ENCODE assay signal across 11 cellular contexts in genomic region chr12:49946086-49946485, GRCh38. TPM values are rescaled to one million over a fixed set of nuclear protein-coding genes. Genes with fewer than 3 reads are reported as not detected.
A peak's percentile ranks its signal among the peaks of the same experiment; 100 is the strongest.
DNase-seq lines count a peak whose midpoint lies in the region; ATAC-seq, FAIRE-seq and TF ChIP-seq lines count a peak whose summit lies in the region.
"Had no signal": no experiment of that assay in that cellular context is flagged by ENCODE, and none has a peak within 500 bp of the region (broad histone marks: within the 10 kb centered on the region; RNA-seq: fewer than 3 reads in every experiment).

No MANE protein-coding gene starts in this region.

- peak overlapping the region; percentile 61 for H2AFZ ChIP-seq in ACC112 (ENCODE audit: low read length, unreplicated experiment)

- DNase-seq in G401 (ENCODE audit: low spot score) (peak; percentile 3), mesendoderm (no peak), H54 (ENCODE audit: insufficient read length, low spot score) (no peak), SIG-M5 treated with dmso at 0.1 percent for 504 hours (lab: John Stamatoyannopoulos, UW; ENCODE audit: unreplicated experiment) (no peak), T-helper 9 cell (no peak), kidney (no peak)

- peak overlapping the region; percentile 22 for H3K56ac ChIP-seq in mesendoderm (ENCODE audit: low read length)

- H3K9me3 Mint-ChIP-seq in activated T-helper 17 cell treated with anti-CD3 and anti-CD28 coated beads, Interleukin-2, amount 50 U/mL, for 72 hours: no peaks in the 10 kb centered on the region
- H3K9me3 Mint-ChIP-seq: CD8-positive, alpha-beta memory T cell had no signal

- no peak for TF ChIP-seq POLR2A in H54 (IDR thresholded peaks at IDR 0.05; ENCODE audit: low read depth, low read length)

- H3K4me1 Mint-ChIP-seq in activated T-helper 17 cell treated with anti-CD3 and anti-CD28 coated beads, Interleukin-2, amount 50 U/mL, for 72 hours: peaks cover 26% of the 10 kb centered on the region

- H2AK5ac ChIP-seq in mesendoderm (ENCODE audit: low read length): no peak overlapping the region

- no peaks in the 10 kb centered on the region for H3K79me1 ChIP-seq in mesendoderm (ENCODE audit: low read length)

- H3K27ac ChIP-seq in ACC112 (ENCODE audit: low read depth, low read length): no peak overlapping the region
- H3K27ac ChIP-seq in mesendoderm (ENCODE audit: low read depth, low read length): no peak overlapping the region
- peak overlapping the region in 1 of 2 donors; percentile 51 for H3K27ac ChIP-seq in kidney (ENCODE audit: low read depth in 2 of 2, low read length in 2 of 2)

- no peak overlapping the region for H2BK15ac ChIP-seq in mesendoderm (replicated peaks; ENCODE audit: low read depth)

- peak overlapping the region; percentile 86 for H3K27ac Mint-ChIP-seq in activated T-helper 17 cell treated with anti-CD3 and anti-CD28 coated beads, Interleukin-2, amount 50 U/mL, for 72 hours

- H2BK120ac ChIP-seq in mesendoderm (ENCODE audit: low read depth, low read length): no peak overlapping the region

- H3K9me3 ChIP-seq in kidney (ENCODE audit: control insufficient read depth in 1 of 2, low read length in 2 of 2): no peaks in the 10 kb centered on the region

- H3K27me3 ChIP-seq in ACC112 (ENCODE audit: insufficient read depth, low read length): no peaks in the 10 kb centered on the region
- H3K27me3 ChIP-seq in mesendoderm (ENCODE audit: insufficient read depth, low read length, poor library complexity): no peaks in the 10 kb centered on the region

- H3K23ac ChIP-seq in mesendoderm (ENCODE audit: low read length): no peak overlapping the region

- no peak overlapping the region for H3K4me2 ChIP-seq in mesendoderm (ENCODE audit: low read length)

- H3K4me3 ChIP-seq in ACC112 (ENCODE audit: low read depth, low read length) (no peak overlapping the region), mesendoderm (ENCODE audit: low read length) (no peak overlapping the region), kidney (ENCODE audit: low read length in 2 of 2) (peak overlapping the region in 1 of 2 donors; percentile 24)

- H3K27me3 Mint-ChIP-seq in activated T-helper 17 cell treated with anti-CD3 and anti-CD28 coated beads, Interleukin-2, amount 50 U/mL, for 72 hours: no peaks in the 10 kb centered on the region

- peak overlapping the region; percentile 83 for H3K4me3 Mint-ChIP-seq in activated T-helper 17 cell treated with anti-CD3 and anti-CD28 coated beads, Interleukin-2, amount 50 U/mL, for 72 hours

- no peak for TF ChIP-seq CTCF in kidney (IDR thresholded peaks at IDR 0.05; ENCODE audit: borderline replicate concordance, extremely low read depth, insufficient read depth)

- H3K36me3 ChIP-seq in ACC112 (ENCODE audit: insufficient read depth, low read length) (no peaks in the 10 kb centered on the region), mesendoderm (ENCODE audit: control insufficient read depth, insufficient read depth, low read length) (no peaks in the 10 kb centered on the region), kidney (ENCODE audit: control insufficient read depth in 1 of 2, insufficient read depth in 2 of 2, low read length in 2 of 2) (no peaks in the 10 kb centered on the region)

- H3K4me1 ChIP-seq in ACC112 (ENCODE audit: control insufficient read depth, insufficient read depth, low read length, unreplicated experiment): peaks cover 10% of the 10 kb centered on the region
- H3K4me1 ChIP-seq in mesendoderm (ENCODE audit: control insufficient read depth, low read depth, low read length): no peaks in the 10 kb centered on the region
- peaks cover 0 to 6% of the 10 kb centered on the region in 2 donors for H3K4me1 ChIP-seq in kidney (ENCODE audit: control insufficient read depth in 1 of 2, insufficient read depth in 1 of 2, low read depth in 1 of 2, low read length in 2 of 2)

- intact Hi-C loops in kidney (cut with DNase I): no loop called here

- ATAC-seq in activated T-helper 17 cell treated with anti-CD3 and anti-CD28 coated beads, Interleukin-2, amount 50 U/mL, for 72 hours (replicated peaks): no peak

- WGBS in mesendoderm (ENCODE audit: extremely low coverage, insufficient coverage, low lambda C conversion rate): no CpG with 5 or more reads among the region's 9 CpGs

- in situ Hi-C loops in G401 (cut with HindIII; ENCODE audit: low sequenced_read_pairs): no loop called here

- H2BK5ac ChIP-seq in mesendoderm (ENCODE audit: low read length): no peak overlapping the region

- FAIRE-seq in H54 (lab: Jason Lieb, UNC) (no peak), kidney (lab: Jason Lieb, UNC) (no peak)

- H4K5ac ChIP-seq in mesendoderm (ENCODE audit: low read length): no peak overlapping the region

- H4K8ac ChIP-seq in mesendoderm (ENCODE audit: low read depth, low read length): no peak overlapping the region

- no peaks in the 10 kb centered on the region for H3K36me3 Mint-ChIP-seq in activated T-helper 17 cell treated with anti-CD3 and anti-CD28 coated beads, Interleukin-2, amount 50 U/mL, for 72 hours (ENCODE audit: low read depth)
- H3K36me3 Mint-ChIP-seq: CD8-positive, alpha-beta memory T cell had no signal

- no peak overlapping the region for H3K4ac ChIP-seq in mesendoderm (ENCODE audit: low read depth, low read length)

- no peaks in the 10 kb centered on the region for H3K79me2 ChIP-seq in ACC112 (ENCODE audit: control insufficient read depth, insufficient read depth, low read length, unreplicated experiment)
- H3K79me2 ChIP-seq in mesendoderm (ENCODE audit: control insufficient read depth, insufficient read depth, low read length): no peaks in the 10 kb centered on the region

- H3K18ac ChIP-seq in mesendoderm (ENCODE audit: low read length): no peak overlapping the region

- H3K9ac ChIP-seq in mesendoderm (ENCODE audit: low read length) (peak overlapping the region; percentile 15), kidney (ENCODE audit: low read length in 2 of 2) (peak overlapping the region in 1 of 2 donors; percentile 49)

RNA-seq across cellular contexts. Expression of gene AQP2, which starts 4.5 kb away (rescaled TPM):
- total RNA-seq in G401 (2014; rRNA removed; shearing (Covaris generic)): not detected in 2 replicates
- total RNA-seq in activated T-helper 17 cell treated with anti-CD3 and anti-CD28 coated beads, Interleukin-2, amount 50 U/mL, for 72 hours: not detected
- polyA plus RNA-seq in mesendoderm (2013, experiment 1 of 2): not detected
- not detected for polyA plus RNA-seq in mesendoderm (2013, experiment 2 of 2)
- 122 TPM for total RNA-seq in kidney
- polyA plus RNA-seq in kidney (ENCODE audit: insufficient read depth, low read depth, low replicate concordance): 666 TPM
- total RNA-seq: CD8-positive, alpha-beta memory T cell; mononuclear cell; skeletal muscle tissue had no signal
- polyA plus RNA-seq: CD8-positive, alpha-beta memory T cell had no signal

RNA-seq across cellular contexts. Expression of gene AQP5, which starts 15.6 kb away (rescaled TPM):
- not detected in 2 replicates for total RNA-seq in G401 (2014; rRNA removed; shearing (Covaris generic))
- total RNA-seq in activated T-helper 17 cell treated with anti-CD3 and anti-CD28 coated beads, Interleukin-2, amount 50 U/mL, for 72 hours: not detected
- 0.17 TPM for polyA plus RNA-seq in mesendoderm (2013, experiment 1 of 2)
- polyA plus RNA-seq in mesendoderm (2013, experiment 2 of 2): 0.11 TPM
- total RNA-seq in kidney: 0.91 TPM
- polyA plus RNA-seq in kidney (ENCODE audit: insufficient read depth, low read depth, low replicate concordance): 0.99 TPM
- total RNA-seq: CD8-positive, alpha-beta memory T cell; mononuclear cell had no signal
- polyA plus RNA-seq: CD8-positive, alpha-beta memory T cell had no signal

RNA-seq across cellular contexts. Expression of gene AQP6, which starts 26.7 kb away (rescaled TPM):
- 0.37 and 1.6 TPM in 2 replicates for total RNA-seq in G401 (2014; rRNA removed; shearing (Covaris generic))
- not detected for total RNA-seq in activated T-helper 17 cell treated with anti-CD3 and anti-CD28 coated beads, Interleukin-2, amount 50 U/mL, for 72 hours
- not detected for polyA plus RNA-seq in mesendoderm (2013, experiment 1 of 2)
- polyA plus RNA-seq in mesendoderm (2013, experiment 2 of 2): not detected
- total RNA-seq in kidney: 12.0 TPM
- 74.1 TPM for polyA plus RNA-seq in kidney (ENCODE audit: insufficient read depth, low read depth, low replicate concordance)
- total RNA-seq: CD8-positive, alpha-beta memory T cell; mononuclear cell had no signal
- polyA plus RNA-seq: CD8-positive, alpha-beta memory T cell had no signal

RNA-seq across cellular contexts. Expression of gene FAIM2, which starts 42.4 kb away (rescaled TPM):
- not detected in 2 replicates for total RNA-seq in G401 (2014; rRNA removed; shearing (Covaris generic))
- 1 to 10 TPM in 1 of 2 donors, under 1 TPM in 1; 0.73 to 1.6 TPM for total RNA-seq in activated T-helper 17 cell treated with anti-CD3 and anti-CD28 coated beads, Interleukin-2, amount 50 U/mL, for 72 hours
- 0.27 TPM for polyA plus RNA-seq in mesendoderm (2013, experiment 1 of 2)
- 0.11 TPM for polyA plus RNA-seq in mesendoderm (2013, experiment 2 of 2)
- 5.5 TPM for total RNA-seq in kidney
- 1.3 TPM for polyA plus RNA-seq in kidney (ENCODE audit: insufficient read depth, low read depth, low replicate concordance)
- total RNA-seq: mononuclear cell had no signal

Comparison
In these comparisons a context has a peak if more than half of its experiments do, and no peak if none do; other contexts are left out.
1. RNA of gene AQP2, which starts 4.5 kb away (total RNA-seq): 122 TPM in kidney (single experiment); not detected in G401 and not detected in activated T-helper 17 cell treated with anti-CD3 and anti-CD28 coated beads, Interleukin-2, amount 50 U/mL, for 72 hours; every median in the first group is over 100 times any median in the second.